Comparison of ENCODE assay signal across 8 cellular contexts in the genomic region with DNA sequence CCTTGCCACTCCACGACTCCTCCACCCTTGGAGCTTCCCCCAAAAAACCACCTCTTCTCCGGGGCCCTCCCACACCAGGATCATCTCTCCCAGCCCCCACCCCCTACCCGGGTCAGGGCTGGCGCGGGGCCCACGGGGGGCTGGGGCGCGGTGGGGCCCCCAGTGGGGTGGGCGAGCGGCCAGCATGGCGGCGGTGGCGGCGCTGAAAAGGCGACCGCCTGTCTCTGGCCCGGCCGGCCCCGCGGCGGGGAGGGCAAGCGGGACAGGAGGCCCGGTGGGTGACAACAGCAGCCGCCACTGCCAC. TPM values are rescaled to one million over a fixed set of nuclear protein-coding genes. Genes with fewer than 3 reads are reported as not detected.
A peak's percentile ranks its signal among the peaks of the same experiment; 100 is the strongest.
DNase-seq lines count a peak whose midpoint lies in the region; ATAC-seq and TF ChIP-seq lines count a peak whose summit lies in the region.

No MANE protein-coding gene starts in this region.

- H3K27ac ChIP-seq in SJCRH30 (peak overlapping the region; percentile 89), gastrocnemius medialis (peak overlapping the region; percentile 90 to 99 (median 94))

- H3K4me3 ChIP-seq in GM12875 (ENCODE audit: low read depth, low read length) = peak overlapping the region; percentile 90
- H3K4me3 ChIP-seq in SJCRH30 = peak overlapping the region; percentile 65
- peak overlapping the region; percentile 79 for H3K4me3 ChIP-seq in fibroblast of mammary gland (ENCODE audit: control insufficient read depth, low read depth, low read length)
- H3K4me3 ChIP-seq in gastrocnemius medialis = peak overlapping the region; percentile 70 to 97 (median 80)

- in situ Hi-C loops in gastrocnemius medialis (cut with MboI; ENCODE audit: low sequenced_read_pairs in 4 of 4) = loop anchor here in 2 of 4 donors (25.0 kb wide), 2 partner anchors 296 to 396 kb away; a partner anchor contains a TSS

- H3K4me1 ChIP-seq in SJCRH30 = peaks cover 20% of the 10 kb centered on the region
- peaks cover 23 to 39% of the 10 kb centered on the region in 2 donors for H3K4me1 ChIP-seq in gastrocnemius medialis

- H3K9me3 ChIP-seq in SJCRH30 (replicated peaks) (no peaks in the 10 kb centered on the region), gastrocnemius medialis (no peaks in the 10 kb centered on the region)

- no peak for TF ChIP-seq CTCF in GM12875 (IDR thresholded peaks at IDR 0.05; ENCODE audit: borderline replicate concordance, insufficient read depth, low read depth, low read length)
- TF ChIP-seq CTCF in fibroblast of mammary gland (conservative IDR thresholded peaks at IDR 0.05; ENCODE audit: control insufficient read depth, insufficient read depth, low read depth, low read length) = no peak
- no peak for TF ChIP-seq CTCF in gastrocnemius medialis (IDR thresholded peaks at IDR 0.05 in 4 of 5, conservative IDR thresholded peaks at IDR 0.05 in 1 of 5)

- peak; percentile 79 to 83 for TF ChIP-seq POLR2A in gastrocnemius medialis (IDR thresholded peaks at IDR 0.05)

- ATAC-seq in gastrocnemius medialis = no peak
- ATAC-seq in HG03469 (IDR thresholded peaks at IDR 0.05; ENCODE audit: unreplicated experiment) = no peak
- no peak for ATAC-seq in HG02884 (IDR thresholded peaks at IDR 0.05; ENCODE audit: unreplicated experiment)

- no peak for DNase-seq in SJCRH30
- DNase-seq in fibroblast of mammary gland (ENCODE audit: low read depth) = no peak
- DNase-seq in gastrocnemius medialis = no peak
- no peak for DNase-seq in activated CD4-positive, alpha-beta T cell treated with anti-CD3 and anti-CD28 coated beads, Interleukin-2, amount 50 U/mL, for 1 hour
- DNase-seq in NOMO-1 (lab: John Stamatoyannopoulos, UW; ENCODE audit: unreplicated experiment in 2 of 2) = no peak

- H3K27me3 ChIP-seq in SJCRH30 = no peaks in the 10 kb centered on the region
- H3K27me3 ChIP-seq in gastrocnemius medialis = no peaks in the 10 kb centered on the region

- intact Hi-C loops in gastrocnemius medialis (cut with DNase I; ENCODE audit: low total_unique reads) = loop anchor here (10.0 kb wide), 2 partner anchors 418 to 632 kb away; a partner anchor contains a TSS

- H3K36me3 ChIP-seq in SJCRH30 (peaks cover 70% of the 10 kb centered on the region), gastrocnemius medialis (peaks cover 0 to 66% of the 10 kb centered on the region in 2 donors)

RNA-seq across cellular contexts. Expression of a gene that starts 0.8 kb away (rescaled TPM):
- 14.4 and 15.2 TPM in 2 replicates for total RNA-seq in SJCRH30 (2014; rRNA removed; shearing (Covaris generic))
- 10 to 100 TPM; 39.6 to 68.7 (median 61.8) TPM for total RNA-seq in gastrocnemius medialis

RNA-seq across cellular contexts. Expression of a gene that starts 13.1 kb away (rescaled TPM):
- 569 and 597 TPM in 2 replicates for total RNA-seq in SJCRH30 (2014; rRNA removed; shearing (Covaris generic))
- 10 to 100 TPM; 40.4 to 79.4 (median 67.0) TPM for total RNA-seq in gastrocnemius medialis

RNA-seq across cellular contexts. Expression of a gene that starts 54.5 kb away (rescaled TPM):
- not detected in 2 replicates for total RNA-seq in SJCRH30 (2014; rRNA removed; shearing (Covaris generic))
- not detected for total RNA-seq in gastrocnemius medialis
